ENCODE assay signal across 2 cellular contexts in the genomic region with DNA sequence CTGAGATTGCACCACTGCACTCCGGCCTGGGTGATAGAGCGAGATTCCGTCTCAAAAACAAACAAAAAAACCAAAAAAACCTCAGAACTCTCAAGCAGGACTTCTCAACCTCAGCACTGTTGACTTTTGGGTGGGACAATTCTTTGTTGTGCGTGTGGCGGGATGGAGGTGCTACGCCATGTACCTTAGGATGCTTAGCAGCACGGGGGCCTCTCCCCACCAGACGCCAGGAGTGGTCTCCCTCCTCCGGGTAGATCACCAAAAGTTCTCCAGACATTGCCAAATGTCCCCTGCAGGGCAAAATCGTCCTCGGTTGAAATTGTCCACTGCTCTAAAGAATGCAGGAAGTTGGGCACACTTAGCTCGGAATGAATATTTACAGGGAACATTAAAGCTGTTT.
TF ChIP-seq lines count a peak whose summit lies in the region.

No MANE protein-coding gene starts in this region.

TF ChIP-seq in GM23338, 12 proteins besides CTCF, POLR2A, EP300 and RAD21 (continues in another document):
- TF ChIP-seq CREB1 (CRISPR knock-in tag; IDR thresholded peaks at IDR 0.05; ENCODE audit: low read depth) = no peak
- TF ChIP-seq ZNF331 (CRISPR knock-in tag; IDR thresholded peaks at IDR 0.05; ENCODE audit: low read depth) = no peak
- no peak for TF ChIP-seq EZH2phosphoT487 (IDR thresholded peaks at IDR 0.05; ENCODE audit: unreplicated experiment)
- TF ChIP-seq, protein P1, sequence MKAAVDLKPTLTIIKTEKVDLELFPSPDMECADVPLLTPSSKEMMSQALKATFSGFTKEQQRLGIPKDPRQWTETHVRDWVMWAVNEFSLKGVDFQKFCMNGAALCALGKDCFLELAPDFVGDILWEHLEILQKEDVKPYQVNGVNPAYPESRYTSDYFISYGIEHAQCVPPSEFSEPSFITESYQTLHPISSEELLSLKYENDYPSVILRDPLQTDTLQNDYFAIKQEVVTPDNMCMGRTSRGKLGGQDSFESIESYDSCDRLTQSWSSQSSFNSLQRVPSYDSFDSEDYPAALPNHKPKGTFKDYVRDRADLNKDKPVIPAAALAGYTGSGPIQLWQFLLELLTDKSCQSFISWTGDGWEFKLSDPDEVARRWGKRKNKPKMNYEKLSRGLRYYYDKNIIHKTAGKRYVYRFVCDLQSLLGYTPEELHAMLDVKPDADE (IDR thresholded peaks at IDR 0.05) = no peak
- TF ChIP-seq POLR2AphosphoS5 (IDR thresholded peaks at IDR 0.05; ENCODE audit: low read depth) = no peak
- no peak for TF ChIP-seq ZNF114 (CRISPR knock-in tag; IDR thresholded peaks at IDR 0.05)
- TF ChIP-seq, protein P2, sequence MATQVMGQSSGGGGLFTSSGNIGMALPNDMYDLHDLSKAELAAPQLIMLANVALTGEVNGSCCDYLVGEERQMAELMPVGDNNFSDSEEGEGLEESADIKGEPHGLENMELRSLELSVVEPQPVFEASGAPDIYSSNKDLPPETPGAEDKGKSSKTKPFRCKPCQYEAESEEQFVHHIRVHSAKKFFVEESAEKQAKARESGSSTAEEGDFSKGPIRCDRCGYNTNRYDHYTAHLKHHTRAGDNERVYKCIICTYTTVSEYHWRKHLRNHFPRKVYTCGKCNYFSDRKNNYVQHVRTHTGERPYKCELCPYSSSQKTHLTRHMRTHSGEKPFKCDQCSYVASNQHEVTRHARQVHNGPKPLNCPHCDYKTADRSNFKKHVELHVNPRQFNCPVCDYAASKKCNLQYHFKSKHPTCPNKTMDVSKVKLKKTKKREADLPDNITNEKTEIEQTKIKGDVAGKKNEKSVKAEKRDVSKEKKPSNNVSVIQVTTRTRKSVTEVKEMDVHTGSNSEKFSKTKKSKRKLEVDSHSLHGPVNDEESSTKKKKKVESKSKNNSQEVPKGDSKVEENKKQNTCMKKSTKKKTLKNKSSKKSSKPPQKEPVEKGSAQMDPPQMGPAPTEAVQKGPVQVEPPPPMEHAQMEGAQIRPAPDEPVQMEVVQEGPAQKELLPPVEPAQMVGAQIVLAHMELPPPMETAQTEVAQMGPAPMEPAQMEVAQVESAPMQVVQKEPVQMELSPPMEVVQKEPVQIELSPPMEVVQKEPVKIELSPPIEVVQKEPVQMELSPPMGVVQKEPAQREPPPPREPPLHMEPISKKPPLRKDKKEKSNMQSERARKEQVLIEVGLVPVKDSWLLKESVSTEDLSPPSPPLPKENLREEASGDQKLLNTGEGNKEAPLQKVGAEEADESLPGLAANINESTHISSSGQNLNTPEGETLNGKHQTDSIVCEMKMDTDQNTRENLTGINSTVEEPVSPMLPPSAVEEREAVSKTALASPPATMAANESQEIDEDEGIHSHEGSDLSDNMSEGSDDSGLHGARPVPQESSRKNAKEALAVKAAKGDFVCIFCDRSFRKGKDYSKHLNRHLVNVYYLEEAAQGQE (IDR thresholded peaks at IDR 0.05; ENCODE audit: unreplicated experiment) = no peak
- no peak for TF ChIP-seq NANOG (IDR thresholded peaks at IDR 0.05; ENCODE audit: borderline replicate concordance)
- no peak for TF ChIP-seq STAT1 (IDR thresholded peaks at IDR 0.05; ENCODE audit: unreplicated experiment)
- TF ChIP-seq, protein P3, sequence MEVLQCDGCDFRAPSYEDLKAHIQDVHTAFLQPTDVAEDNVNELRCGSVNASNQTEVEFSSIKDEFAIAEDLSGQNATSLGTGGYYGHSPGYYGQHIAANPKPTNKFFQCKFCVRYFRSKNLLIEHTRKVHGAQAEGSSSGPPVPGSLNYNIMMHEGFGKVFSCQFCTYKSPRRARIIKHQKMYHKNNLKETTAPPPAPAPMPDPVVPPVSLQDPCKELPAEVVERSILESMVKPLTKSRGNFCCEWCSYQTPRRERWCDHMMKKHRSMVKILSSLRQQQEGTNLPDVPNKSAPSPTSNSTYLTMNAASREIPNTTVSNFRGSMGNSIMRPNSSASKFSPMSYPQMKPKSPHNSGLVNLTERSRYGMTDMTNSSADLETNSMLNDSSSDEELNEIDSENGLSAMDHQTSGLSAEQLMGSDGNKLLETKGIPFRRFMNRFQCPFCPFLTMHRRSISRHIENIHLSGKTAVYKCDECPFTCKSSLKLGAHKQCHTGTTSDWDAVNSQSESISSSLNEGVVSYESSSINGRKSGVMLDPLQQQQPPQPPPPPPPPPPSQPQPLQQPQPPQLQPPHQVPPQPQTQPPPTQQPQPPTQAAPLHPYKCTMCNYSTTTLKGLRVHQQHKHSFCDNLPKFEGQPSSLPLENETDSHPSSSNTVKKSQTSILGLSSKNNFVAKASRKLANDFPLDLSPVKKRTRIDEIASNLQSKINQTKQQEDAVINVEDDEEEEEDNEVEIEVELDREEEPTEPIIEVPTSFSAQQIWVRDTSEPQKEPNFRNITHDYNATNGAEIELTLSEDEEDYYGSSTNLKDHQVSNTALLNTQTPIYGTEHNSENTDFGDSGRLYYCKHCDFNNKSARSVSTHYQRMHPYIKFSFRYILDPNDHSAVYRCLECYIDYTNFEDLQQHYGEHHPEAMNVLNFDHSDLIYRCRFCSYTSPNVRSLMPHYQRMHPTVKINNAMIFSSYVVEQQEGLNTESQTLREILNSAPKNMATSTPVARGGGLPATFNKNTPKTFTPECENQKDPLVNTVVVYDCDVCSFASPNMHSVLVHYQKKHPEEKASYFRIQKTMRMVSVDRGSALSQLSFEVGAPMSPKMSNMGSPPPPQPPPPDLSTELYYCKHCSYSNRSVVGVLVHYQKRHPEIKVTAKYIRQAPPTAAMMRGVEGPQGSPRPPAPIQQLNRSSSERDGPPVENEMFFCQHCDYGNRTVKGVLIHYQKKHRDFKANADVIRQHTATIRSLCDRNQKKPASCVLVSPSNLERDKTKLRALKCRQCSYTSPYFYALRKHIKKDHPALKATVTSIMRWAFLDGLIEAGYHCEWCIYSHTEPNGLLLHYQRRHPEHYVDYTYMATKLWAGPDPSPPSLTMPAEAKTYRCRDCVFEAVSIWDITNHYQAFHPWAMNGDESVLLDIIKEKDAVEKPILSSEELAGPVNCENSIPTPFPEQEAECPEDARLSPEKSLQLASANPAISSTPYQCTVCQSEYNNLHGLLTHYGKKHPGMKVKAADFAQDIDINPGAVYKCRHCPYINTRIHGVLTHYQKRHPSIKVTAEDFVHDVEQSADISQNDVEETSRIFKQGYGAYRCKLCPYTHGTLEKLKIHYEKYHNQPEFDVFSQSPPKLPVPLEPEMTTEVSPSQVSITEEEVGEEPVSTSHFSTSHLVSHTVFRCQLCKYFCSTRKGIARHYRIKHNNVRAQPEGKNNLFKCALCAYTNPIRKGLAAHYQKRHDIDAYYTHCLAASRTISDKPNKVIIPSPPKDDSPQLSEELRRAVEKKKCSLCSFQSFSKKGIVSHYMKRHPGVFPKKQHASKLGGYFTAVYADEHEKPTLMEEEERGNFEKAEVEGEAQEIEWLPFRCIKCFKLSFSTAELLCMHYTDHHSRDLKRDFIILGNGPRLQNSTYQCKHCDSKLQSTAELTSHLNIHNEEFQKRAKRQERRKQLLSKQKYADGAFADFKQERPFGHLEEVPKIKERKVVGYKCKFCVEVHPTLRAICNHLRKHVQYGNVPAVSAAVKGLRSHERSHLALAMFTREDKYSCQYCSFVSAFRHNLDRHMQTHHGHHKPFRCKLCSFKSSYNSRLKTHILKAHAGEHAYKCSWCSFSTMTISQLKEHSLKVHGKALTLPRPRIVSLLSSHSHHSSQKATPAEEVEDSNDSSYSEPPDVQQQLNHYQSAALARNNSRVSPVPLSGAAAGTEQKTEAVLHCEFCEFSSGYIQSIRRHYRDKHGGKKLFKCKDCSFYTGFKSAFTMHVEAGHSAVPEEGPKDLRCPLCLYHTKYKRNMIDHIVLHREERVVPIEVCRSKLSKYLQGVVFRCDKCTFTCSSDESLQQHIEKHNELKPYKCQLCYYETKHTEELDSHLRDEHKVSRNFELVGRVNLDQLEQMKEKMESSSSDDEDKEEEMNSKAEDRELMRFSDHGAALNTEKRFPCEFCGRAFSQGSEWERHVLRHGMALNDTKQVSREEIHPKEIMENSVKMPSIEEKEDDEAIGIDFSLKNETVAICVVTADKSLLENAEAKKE (CRISPR knock-in tag; IDR thresholded peaks at IDR 0.05) = no peak

TF ChIP-seq in HepG2, 621 proteins besides CTCF, POLR2A, EP300 and RAD21 (continues in another document):
- TF ChIP-seq, protein P4, sequence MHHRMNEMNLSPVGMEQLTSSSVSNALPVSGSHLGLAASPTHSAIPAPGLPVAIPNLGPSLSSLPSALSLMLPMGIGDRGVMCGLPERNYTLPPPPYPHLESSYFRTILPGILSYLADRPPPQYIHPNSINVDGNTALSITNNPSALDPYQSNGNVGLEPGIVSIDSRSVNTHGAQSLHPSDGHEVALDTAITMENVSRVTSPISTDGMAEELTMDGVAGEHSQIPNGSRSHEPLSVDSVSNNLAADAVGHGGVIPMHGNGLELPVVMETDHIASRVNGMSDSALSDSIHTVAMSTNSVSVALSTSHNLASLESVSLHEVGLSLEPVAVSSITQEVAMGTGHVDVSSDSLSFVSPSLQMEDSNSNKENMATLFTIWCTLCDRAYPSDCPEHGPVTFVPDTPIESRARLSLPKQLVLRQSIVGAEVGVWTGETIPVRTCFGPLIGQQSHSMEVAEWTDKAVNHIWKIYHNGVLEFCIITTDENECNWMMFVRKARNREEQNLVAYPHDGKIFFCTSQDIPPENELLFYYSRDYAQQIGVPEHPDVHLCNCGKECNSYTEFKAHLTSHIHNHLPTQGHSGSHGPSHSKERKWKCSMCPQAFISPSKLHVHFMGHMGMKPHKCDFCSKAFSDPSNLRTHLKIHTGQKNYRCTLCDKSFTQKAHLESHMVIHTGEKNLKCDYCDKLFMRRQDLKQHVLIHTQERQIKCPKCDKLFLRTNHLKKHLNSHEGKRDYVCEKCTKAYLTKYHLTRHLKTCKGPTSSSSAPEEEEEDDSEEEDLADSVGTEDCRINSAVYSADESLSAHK (CRISPR knock-in tag; IDR thresholded peaks at IDR 0.05; ENCODE audit: borderline replicate concordance) = no peak
- TF ChIP-seq ZNF567 (CRISPR knock-in tag; IDR thresholded peaks at IDR 0.05; ENCODE audit: borderline replicate concordance) = no peak
- TF ChIP-seq, protein P5, sequence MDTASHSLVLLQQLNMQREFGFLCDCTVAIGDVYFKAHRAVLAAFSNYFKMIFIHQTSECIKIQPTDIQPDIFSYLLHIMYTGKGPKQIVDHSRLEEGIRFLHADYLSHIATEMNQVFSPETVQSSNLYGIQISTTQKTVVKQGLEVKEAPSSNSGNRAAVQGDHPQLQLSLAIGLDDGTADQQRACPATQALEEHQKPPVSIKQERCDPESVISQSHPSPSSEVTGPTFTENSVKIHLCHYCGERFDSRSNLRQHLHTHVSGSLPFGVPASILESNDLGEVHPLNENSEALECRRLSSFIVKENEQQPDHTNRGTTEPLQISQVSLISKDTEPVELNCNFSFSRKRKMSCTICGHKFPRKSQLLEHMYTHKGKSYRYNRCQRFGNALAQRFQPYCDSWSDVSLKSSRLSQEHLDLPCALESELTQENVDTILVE (CRISPR knock-in tag; IDR thresholded peaks at IDR 0.05) = no peak
- TF ChIP-seq, protein P6, sequence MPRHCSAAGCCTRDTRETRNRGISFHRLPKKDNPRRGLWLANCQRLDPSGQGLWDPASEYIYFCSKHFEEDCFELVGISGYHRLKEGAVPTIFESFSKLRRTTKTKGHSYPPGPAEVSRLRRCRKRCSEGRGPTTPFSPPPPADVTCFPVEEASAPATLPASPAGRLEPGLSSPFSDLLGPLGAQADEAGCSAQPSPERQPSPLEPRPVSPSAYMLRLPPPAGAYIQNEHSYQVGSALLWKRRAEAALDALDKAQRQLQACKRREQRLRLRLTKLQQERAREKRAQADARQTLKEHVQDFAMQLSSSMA (CRISPR knock-in tag; IDR thresholded peaks at IDR 0.05) = no peak
- TF ChIP-seq, protein P7, sequence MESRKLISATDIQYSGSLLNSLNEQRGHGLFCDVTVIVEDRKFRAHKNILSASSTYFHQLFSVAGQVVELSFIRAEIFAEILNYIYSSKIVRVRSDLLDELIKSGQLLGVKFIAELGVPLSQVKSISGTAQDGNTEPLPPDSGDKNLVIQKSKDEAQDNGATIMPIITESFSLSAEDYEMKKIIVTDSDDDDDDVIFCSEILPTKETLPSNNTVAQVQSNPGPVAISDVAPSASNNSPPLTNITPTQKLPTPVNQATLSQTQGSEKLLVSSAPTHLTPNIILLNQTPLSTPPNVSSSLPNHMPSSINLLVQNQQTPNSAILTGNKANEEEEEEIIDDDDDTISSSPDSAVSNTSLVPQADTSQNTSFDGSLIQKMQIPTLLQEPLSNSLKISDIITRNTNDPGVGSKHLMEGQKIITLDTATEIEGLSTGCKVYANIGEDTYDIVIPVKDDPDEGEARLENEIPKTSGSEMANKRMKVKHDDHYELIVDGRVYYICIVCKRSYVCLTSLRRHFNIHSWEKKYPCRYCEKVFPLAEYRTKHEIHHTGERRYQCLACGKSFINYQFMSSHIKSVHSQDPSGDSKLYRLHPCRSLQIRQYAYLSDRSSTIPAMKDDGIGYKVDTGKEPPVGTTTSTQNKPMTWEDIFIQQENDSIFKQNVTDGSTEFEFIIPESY (CRISPR knock-in tag; IDR thresholded peaks at IDR 0.05) = peak; percentile 61; the same call in 1 of the 2 replicates
- no peak for TF ChIP-seq ELF3 (CRISPR knock-in tag; IDR thresholded peaks at IDR 0.05)
- no peak for TF ChIP-seq YY1 (IDR thresholded peaks at IDR 0.05; ENCODE audit: insufficient read depth, insufficient replicate concordance, low read depth, low read length)
- TF ChIP-seq, protein P8, sequence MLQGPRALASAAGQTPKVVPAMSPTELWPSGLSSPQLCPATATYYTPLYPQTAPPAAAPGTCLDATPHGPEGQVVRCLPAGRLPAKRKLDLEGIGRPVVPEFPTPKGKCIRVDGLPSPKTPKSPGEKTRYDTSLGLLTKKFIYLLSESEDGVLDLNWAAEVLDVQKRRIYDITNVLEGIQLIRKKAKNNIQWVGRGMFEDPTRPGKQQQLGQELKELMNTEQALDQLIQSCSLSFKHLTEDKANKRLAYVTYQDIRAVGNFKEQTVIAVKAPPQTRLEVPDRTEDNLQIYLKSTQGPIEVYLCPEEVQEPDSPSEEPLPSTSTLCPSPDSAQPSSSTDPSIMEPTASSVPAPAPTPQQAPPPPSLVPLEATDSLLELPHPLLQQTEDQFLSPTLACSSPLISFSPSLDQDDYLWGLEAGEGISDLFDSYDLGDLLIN (CRISPR knock-in tag; IDR thresholded peaks at IDR 0.05; ENCODE audit: borderline replicate concordance) = no peak
- TF ChIP-seq ZBTB7A (CRISPR knock-in tag; IDR thresholded peaks at IDR 0.05) = no peak
- TF ChIP-seq, protein P9, sequence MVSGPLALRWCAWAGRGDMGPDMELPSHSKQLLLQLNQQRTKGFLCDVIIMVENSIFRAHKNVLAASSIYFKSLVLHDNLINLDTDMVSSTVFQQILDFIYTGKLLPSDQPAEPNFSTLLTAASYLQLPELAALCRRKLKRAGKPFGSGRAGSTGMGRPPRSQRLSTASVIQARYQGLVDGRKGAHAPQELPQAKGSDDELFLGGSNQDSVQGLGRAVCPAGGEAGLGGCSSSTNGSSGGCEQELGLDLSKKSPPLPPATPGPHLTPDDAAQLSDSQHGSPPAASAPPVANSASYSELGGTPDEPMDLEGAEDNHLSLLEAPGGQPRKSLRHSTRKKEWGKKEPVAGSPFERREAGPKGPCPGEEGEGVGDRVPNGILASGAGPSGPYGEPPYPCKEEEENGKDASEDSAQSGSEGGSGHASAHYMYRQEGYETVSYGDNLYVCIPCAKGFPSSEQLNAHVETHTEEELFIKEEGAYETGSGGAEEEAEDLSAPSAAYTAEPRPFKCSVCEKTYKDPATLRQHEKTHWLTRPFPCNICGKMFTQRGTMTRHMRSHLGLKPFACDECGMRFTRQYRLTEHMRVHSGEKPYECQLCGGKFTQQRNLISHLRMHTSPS (CRISPR knock-in tag; IDR thresholded peaks at IDR 0.05; ENCODE audit: low read depth) = no peak
- 0 out of 2 replicates have a peak, but pooled peaks have one; percentile 19 for TF ChIP-seq NFKB2 (CRISPR knock-in tag; IDR thresholded peaks at IDR 0.05; ENCODE audit: borderline replicate concordance)
